Comparison of ENCODE assay signal across 1 cellular context in the genomic region with DNA sequence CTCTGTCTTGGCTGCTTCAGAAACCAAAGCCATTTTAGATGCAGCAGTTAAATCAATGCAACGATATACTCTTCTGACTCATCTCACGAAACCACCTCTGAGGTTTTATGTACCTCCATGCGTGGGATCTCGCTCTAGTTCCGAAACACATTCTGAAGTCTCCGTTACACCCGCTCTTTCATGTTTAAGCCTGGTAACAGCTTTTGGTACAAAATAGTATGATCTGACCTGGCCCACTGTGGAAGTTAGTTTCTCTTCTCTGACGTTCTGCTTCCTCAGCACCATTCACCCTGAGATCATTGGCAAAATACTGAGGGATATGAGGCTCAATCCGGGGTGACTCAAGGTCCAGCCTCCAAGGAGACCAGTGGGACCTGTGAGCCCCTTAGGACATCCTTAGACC.
TF ChIP-seq lines count a peak whose summit lies in the region.

No MANE protein-coding gene starts in this region.

TF ChIP-seq in GM12878, 131 proteins besides CTCF, POLR2A, EP300 and RAD21 (continued from another document):
- TF ChIP-seq, protein P1, sequence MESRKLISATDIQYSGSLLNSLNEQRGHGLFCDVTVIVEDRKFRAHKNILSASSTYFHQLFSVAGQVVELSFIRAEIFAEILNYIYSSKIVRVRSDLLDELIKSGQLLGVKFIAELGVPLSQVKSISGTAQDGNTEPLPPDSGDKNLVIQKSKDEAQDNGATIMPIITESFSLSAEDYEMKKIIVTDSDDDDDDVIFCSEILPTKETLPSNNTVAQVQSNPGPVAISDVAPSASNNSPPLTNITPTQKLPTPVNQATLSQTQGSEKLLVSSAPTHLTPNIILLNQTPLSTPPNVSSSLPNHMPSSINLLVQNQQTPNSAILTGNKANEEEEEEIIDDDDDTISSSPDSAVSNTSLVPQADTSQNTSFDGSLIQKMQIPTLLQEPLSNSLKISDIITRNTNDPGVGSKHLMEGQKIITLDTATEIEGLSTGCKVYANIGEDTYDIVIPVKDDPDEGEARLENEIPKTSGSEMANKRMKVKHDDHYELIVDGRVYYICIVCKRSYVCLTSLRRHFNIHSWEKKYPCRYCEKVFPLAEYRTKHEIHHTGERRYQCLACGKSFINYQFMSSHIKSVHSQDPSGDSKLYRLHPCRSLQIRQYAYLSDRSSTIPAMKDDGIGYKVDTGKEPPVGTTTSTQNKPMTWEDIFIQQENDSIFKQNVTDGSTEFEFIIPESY (IDR thresholded peaks at IDR 0.05): no peak
- TF ChIP-seq CBX5 (IDR thresholded peaks at IDR 0.05; ENCODE audit: low read depth) (peak; percentile 85; the same call in 1 of the 2 replicates), EED (IDR thresholded peaks at IDR 0.05; ENCODE audit: low read depth) (peak; percentile 90), SMC3 (IDR thresholded peaks at IDR 0.05; ENCODE audit: borderline replicate concordance, low read length) (0 out of 2 replicates have a peak, but pooled peaks have one; percentile 3)
- TF ChIP-seq, protein P2, sequence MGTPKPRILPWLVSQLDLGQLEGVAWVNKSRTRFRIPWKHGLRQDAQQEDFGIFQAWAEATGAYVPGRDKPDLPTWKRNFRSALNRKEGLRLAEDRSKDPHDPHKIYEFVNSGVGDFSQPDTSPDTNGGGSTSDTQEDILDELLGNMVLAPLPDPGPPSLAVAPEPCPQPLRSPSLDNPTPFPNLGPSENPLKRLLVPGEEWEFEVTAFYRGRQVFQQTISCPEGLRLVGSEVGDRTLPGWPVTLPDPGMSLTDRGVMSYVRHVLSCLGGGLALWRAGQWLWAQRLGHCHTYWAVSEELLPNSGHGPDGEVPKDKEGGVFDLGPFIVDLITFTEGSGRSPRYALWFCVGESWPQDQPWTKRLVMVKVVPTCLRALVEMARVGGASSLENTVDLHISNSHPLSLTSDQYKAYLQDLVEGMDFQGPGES (IDR thresholded peaks at IDR 0.05): no peak
